8 cellular contexts compared by ENCODE assay signal in the genomic region with DNA sequence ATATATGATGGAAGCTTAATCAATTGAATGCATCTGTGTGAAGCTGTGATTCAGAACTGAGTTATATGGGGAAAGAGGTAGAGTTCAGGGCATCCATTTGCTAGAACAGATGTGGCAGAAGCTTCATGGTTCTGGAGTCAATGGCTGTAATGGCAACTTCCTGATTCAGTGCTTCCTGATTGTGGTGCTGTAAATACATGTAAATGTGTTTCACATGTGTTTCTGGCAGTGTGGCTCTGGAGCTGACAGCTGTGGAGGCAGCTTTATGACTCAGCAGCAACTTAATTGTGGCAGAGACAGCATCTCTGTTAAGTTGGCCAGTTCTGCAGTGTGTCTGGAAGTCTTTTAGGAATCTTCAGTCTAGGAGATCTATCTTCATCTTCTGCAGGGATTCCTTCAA.
A peak's percentile ranks its signal among the peaks of the same experiment; 100 is the strongest.
DNase-seq lines count a peak whose midpoint lies in the region; ATAC-seq and TF ChIP-seq lines count a peak whose summit lies in the region.

No MANE protein-coding gene starts in this region.

- POLR2A ChIA-PET in activated CD8-positive, alpha-beta T cell treated with anti-CD3 and anti-CD28 coated beads, Interleukin-2, amount 10 ng/mL, durations not matched to agents 7 days and 5 days (lab: Charles Lee): no interaction called here

- ATAC-seq in GM18858 (IDR thresholded peaks at IDR 0.05; ENCODE audit: unreplicated experiment): peak; percentile 89
- peak; percentile 86 for ATAC-seq in HG02981 (IDR thresholded peaks at IDR 0.05; ENCODE audit: unreplicated experiment)
- no peak for ATAC-seq in stimulated activated memory B cell treated with anti-CD40 and anti-IgM and Interleukin-4, amounts not matched to agents 10 μg/mL and 1 μg/mL and 100 μg/mL, for 72 hours
- ATAC-seq in body of pancreas: no peak
- no peak for ATAC-seq in activated CD8-positive, alpha-beta T cell treated with anti-CD3 and anti-CD28 coated beads, Interleukin-2, amount 10 ng/mL, durations not matched to agents 7 days and 5 days

- H3K9me3 Mint-ChIP-seq in stimulated activated memory B cell treated with anti-CD40 and anti-IgM and Interleukin-4, amounts not matched to agents 10 μg/mL and 1 μg/mL and 100 μg/mL, for 72 hours: no peaks in the 10 kb centered on the region
- H3K9me3 Mint-ChIP-seq in activated CD8-positive, alpha-beta T cell treated with anti-CD3 and anti-CD28 coated beads, Interleukin-2, amount 10 ng/mL, durations not matched to agents 7 days and 5 days (ENCODE audit: insufficient read depth): no peaks in the 10 kb centered on the region

- H3K4me3 ChIP-seq in body of pancreas (no peak overlapping the region), coronary artery (no peak overlapping the region)

- no peak overlapping the region for H3K27ac Mint-ChIP-seq in stimulated activated memory B cell treated with anti-CD40 and anti-IgM and Interleukin-4, amounts not matched to agents 10 μg/mL and 1 μg/mL and 100 μg/mL, for 72 hours
- no peak overlapping the region for H3K27ac Mint-ChIP-seq in activated CD8-positive, alpha-beta T cell treated with anti-CD3 and anti-CD28 coated beads, Interleukin-2, amount 10 ng/mL, durations not matched to agents 7 days and 5 days

- TF ChIP-seq CTCF in body of pancreas (IDR thresholded peaks at IDR 0.05): no peak
- no peak for TF ChIP-seq CTCF in coronary artery (IDR thresholded peaks at IDR 0.05)

- CTCF ChIA-PET in activated CD8-positive, alpha-beta T cell treated with anti-CD3 and anti-CD28 coated beads, Interleukin-2, amount 10 ng/mL, durations not matched to agents 7 days and 5 days (lab: Charles Lee): no interaction called here

- no peak for TF ChIP-seq POLR2A in body of pancreas (IDR thresholded peaks at IDR 0.05)

- H3K27ac ChIP-seq in body of pancreas (no peak overlapping the region), coronary artery (no peak overlapping the region)

- intact Hi-C loops in body of pancreas (cut with DNase I): no loop called here

- H3K27me3 ChIP-seq in body of pancreas: no peaks in the 10 kb centered on the region

- H3K36me3 ChIP-seq in body of pancreas (replicated peaks in 1 of 2; ENCODE audit: insufficient read depth in 1 of 2, low read depth in 2 of 2): no peaks in the 10 kb centered on the region

- H3K4me3 Mint-ChIP-seq in stimulated activated memory B cell treated with anti-CD40 and anti-IgM and Interleukin-4, amounts not matched to agents 10 μg/mL and 1 μg/mL and 100 μg/mL, for 72 hours: no peak overlapping the region
- H3K4me3 Mint-ChIP-seq in activated CD8-positive, alpha-beta T cell treated with anti-CD3 and anti-CD28 coated beads, Interleukin-2, amount 10 ng/mL, durations not matched to agents 7 days and 5 days: no peak overlapping the region

- peak; percentile 28 for DNase-seq in left kidney (ENCODE audit: low read depth, low spot score)
- no peak for DNase-seq in body of pancreas
- no peak for DNase-seq in coronary artery (ENCODE audit: low spot score)
- DNase-seq in activated CD8-positive, alpha-beta T cell treated with anti-CD3 and anti-CD28 coated beads, Interleukin-2, amount 10 ng/mL, durations not matched to agents 7 days and 5 days: no peak

- H3K4me1 Mint-ChIP-seq in stimulated activated memory B cell treated with anti-CD40 and anti-IgM and Interleukin-4, amounts not matched to agents 10 μg/mL and 1 μg/mL and 100 μg/mL, for 72 hours: no peaks in the 10 kb centered on the region
- H3K4me1 Mint-ChIP-seq in activated CD8-positive, alpha-beta T cell treated with anti-CD3 and anti-CD28 coated beads, Interleukin-2, amount 10 ng/mL, durations not matched to agents 7 days and 5 days (ENCODE audit: low read depth): no peaks in the 10 kb centered on the region

- H3K36me3 Mint-ChIP-seq in stimulated activated memory B cell treated with anti-CD40 and anti-IgM and Interleukin-4, amounts not matched to agents 10 μg/mL and 1 μg/mL and 100 μg/mL, for 72 hours: no peaks in the 10 kb centered on the region
- H3K36me3 Mint-ChIP-seq in activated CD8-positive, alpha-beta T cell treated with anti-CD3 and anti-CD28 coated beads, Interleukin-2, amount 10 ng/mL, durations not matched to agents 7 days and 5 days (ENCODE audit: low read depth): no peaks in the 10 kb centered on the region

- no peaks in the 10 kb centered on the region for H3K4me1 ChIP-seq in body of pancreas

- no peaks in the 10 kb centered on the region for H3K27me3 Mint-ChIP-seq in stimulated activated memory B cell treated with anti-CD40 and anti-IgM and Interleukin-4, amounts not matched to agents 10 μg/mL and 1 μg/mL and 100 μg/mL, for 72 hours
- H3K27me3 Mint-ChIP-seq in activated CD8-positive, alpha-beta T cell treated with anti-CD3 and anti-CD28 coated beads, Interleukin-2, amount 10 ng/mL, durations not matched to agents 7 days and 5 days (ENCODE audit: low read depth): no peaks in the 10 kb centered on the region

- no peaks in the 10 kb centered on the region for H3K9me3 ChIP-seq in body of pancreas

TF ChIP-seq in PFSK-1, 5 proteins besides CTCF, POLR2A, EP300 and RAD21:
- TF ChIP-seq TAF1 (IDR thresholded peaks at IDR 0.05; ENCODE audit: borderline replicate concordance, insufficient read depth, low read length) (no peak), SIN3A (IDR thresholded peaks at IDR 0.05; ENCODE audit: borderline replicate concordance, insufficient read depth, low read length) (peak; percentile 79; the same call in 1 of the 2 replicates), FOXP2 (optimal IDR thresholded peaks at IDR 0.05; ENCODE audit: borderline replicate concordance, extremely low read depth, extremely low read length, insufficient read depth) (peak; percentile 39), REST (IDR thresholded peaks at IDR 0.05; ENCODE audit: insufficient read depth in 1 of 2, low read depth in 2 of 2, low read length in 2 of 2) (no peak), POLR2AphosphoS5 (IDR thresholded peaks at IDR 0.05; ENCODE audit: low read depth, low read length) (no peak)

Comparison
In these comparisons a context has a peak if more than half of its experiments do, and no peak if none do; other contexts are left out.
1. ATAC-seq: peak in GM18858 (single experiment) and HG02981 (single experiment); none in stimulated activated memory B cell treated with anti-CD40 and anti-IgM and Interleukin-4, amounts not matched to agents 10 μg/mL and 1 μg/mL and 100 μg/mL, for 72 hours (single experiment), body of pancreas (single experiment) and activated CD8-positive, alpha-beta T cell treated with anti-CD3 and anti-CD28 coated beads, Interleukin-2, amount 10 ng/mL, durations not matched to agents 7 days and 5 days (single experiment).